In the genomic region with DNA sequence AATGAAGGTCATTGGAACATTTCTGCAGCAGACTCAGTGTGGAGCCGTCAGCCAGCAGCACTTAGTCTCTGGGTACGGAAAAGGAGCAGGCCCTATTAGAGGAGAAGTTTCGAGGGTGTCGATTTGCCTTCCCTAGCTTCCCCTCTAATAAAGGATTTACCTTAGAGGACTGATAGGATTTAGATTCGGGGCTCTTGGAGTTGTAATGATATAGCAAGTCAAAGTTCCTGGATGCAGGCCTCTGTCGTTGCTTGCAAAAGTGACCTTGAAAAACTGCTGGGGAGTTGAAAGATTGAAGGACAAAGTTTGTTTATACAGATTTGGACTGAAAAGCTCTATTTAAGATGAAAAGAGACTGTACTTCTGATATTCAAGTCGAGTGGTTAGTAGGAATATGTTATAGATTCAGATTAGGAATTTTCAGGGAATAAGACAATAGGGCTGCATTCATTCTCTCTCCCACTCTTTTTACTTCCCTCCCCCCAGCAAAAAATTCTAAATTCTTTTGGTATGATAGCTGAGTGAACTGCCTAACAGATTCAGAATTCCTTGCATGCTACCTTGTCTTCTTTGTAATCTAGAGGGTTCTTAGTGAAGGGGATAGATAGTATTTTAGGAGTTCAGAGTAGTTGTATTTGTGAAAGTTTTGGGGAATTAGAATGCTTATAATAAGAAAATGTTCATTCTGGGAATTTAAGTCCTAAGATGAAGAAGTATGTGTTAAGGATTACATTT, we compare ENCODE assay signal across 8 cellular contexts. TPM values are rescaled to one million over a fixed set of nuclear protein-coding genes. Genes with fewer than 3 reads are reported as not detected.
DNase-seq lines count a peak whose midpoint lies in the region; ATAC-seq, FAIRE-seq and TF ChIP-seq lines count a peak whose summit lies in the region.

No MANE protein-coding gene starts in this region.

- intact Hi-C loops in transverse colon (cut with DNase I; ENCODE audit: low total_unique reads) = no loop called here

- no peaks in the 10 kb centered on the region for H3K9me3 ChIP-seq in lung (ENCODE audit: control insufficient read depth in 2 of 2, insufficient read depth in 1 of 2, low read length in 1 of 2)
- no peaks in the 10 kb centered on the region for H3K9me3 ChIP-seq in transverse colon

- H3K27me3 Mint-ChIP-seq in activated T-cell treated with anti-CD3 and anti-CD28 coated beads, Interleukin-2, amount 50 U/mL, for 4 hours (ENCODE audit: low read depth) = no peaks in the 10 kb centered on the region

- H3K4me1 ChIP-seq in lung (ENCODE audit: control insufficient read depth in 2 of 2, insufficient read depth in 2 of 2, low read length in 2 of 2) (peaks cover 6 to 31% of the 10 kb centered on the region in 2 donors), transverse colon (peaks cover 26 to 71% (median 56%) of the 10 kb centered on the region in 4 donors)

- peaks cover 5% of the 10 kb centered on the region for H3K36me3 Mint-ChIP-seq in activated T-cell treated with anti-CD3 and anti-CD28 coated beads, Interleukin-2, amount 50 U/mL, for 4 hours (ENCODE audit: insufficient read depth)

- in situ Hi-C loops in transverse colon (cut with MboI; ENCODE audit: low pct_ligation_motif_present in 1 of 4, low pct_unique_long_range_greater_than_20kb in 1 of 4, low sequenced_read_pairs in 3 of 4) = no loop called here

- H3K4me3 Mint-ChIP-seq in activated T-cell treated with anti-CD3 and anti-CD28 coated beads, Interleukin-2, amount 50 U/mL, for 4 hours = peak overlapping the region; percentile 40

- no peaks in the 10 kb centered on the region for H3K9me3 Mint-ChIP-seq in activated T-cell treated with anti-CD3 and anti-CD28 coated beads, Interleukin-2, amount 50 U/mL, for 4 hours

- H3K4me3 ChIP-seq in bronchial epithelial cell (ENCODE audit: low read depth, low read length) = peak overlapping the region; percentile 16
- H3K4me3 ChIP-seq in lung = no peak overlapping the region
- peak overlapping the region in 3 of 4 donors; percentile 41 to 63 (median 45) for H3K4me3 ChIP-seq in transverse colon

- H3K27me3 ChIP-seq in bronchial epithelial cell (ENCODE audit: control insufficient read depth, insufficient read depth, low read length) (no peaks in the 10 kb centered on the region), lung (ENCODE audit: control insufficient read depth, insufficient read depth) (no peaks in the 10 kb centered on the region), transverse colon (no peaks in the 10 kb centered on the region)

- H3K4me1 Mint-ChIP-seq in activated T-cell treated with anti-CD3 and anti-CD28 coated beads, Interleukin-2, amount 50 U/mL, for 4 hours (ENCODE audit: low read depth) = peaks cover 60% of the 10 kb centered on the region

- TF ChIP-seq CTCF in bronchial epithelial cell (IDR thresholded peaks at IDR 0.05; ENCODE audit: insufficient read depth, low read length, severe bottlenecking) = no peak
- TF ChIP-seq CTCF in lung (IDR thresholded peaks at IDR 0.05; ENCODE audit: control extremely low read depth, extremely low read depth) = no peak
- no peak for TF ChIP-seq CTCF in transverse colon (IDR thresholded peaks at IDR 0.05)

- WGBS in lung, 2 donors = 33 to 52% methylated on average over 7 of the region's 7 CpGs
- 0 to 13% methylated on average over 7 of the region's 7 CpGs for WGBS in transverse colon (ENCODE audit: low coverage in 1 of 2), 2 donors

- DNase-seq in activated T-cell treated with anti-CD3 and anti-CD28 coated beads, Interleukin-2, amount 50 U/mL, for 4 hours = no peak
- no peak for DNase-seq in activated T-cell treated with anti-CD3 and anti-CD28 coated beads for 4 hours
- DNase-seq in bronchial epithelial cell (ENCODE audit: low read depth) = no peak
- no peak for DNase-seq in lung (ENCODE audit: low spot score)
- no peak for DNase-seq in transverse colon
- no peak for DNase-seq in UCSD-AML1 (lab: John Stamatoyannopoulos, UW; ENCODE audit: unreplicated experiment)
- no peak for DNase-seq in T1000 (lab: John Stamatoyannopoulos, UW)

- no peak for TF ChIP-seq POLR2A in transverse colon (IDR thresholded peaks at IDR 0.05)

- no peak for FAIRE-seq in bronchial epithelial cell (lab: Jason Lieb, UNC)

- ATAC-seq in activated T-cell treated with anti-CD3 and anti-CD28 coated beads, Interleukin-2, amount 50 U/mL, for 4 hours = no peak
- ATAC-seq in lung (ENCODE audit: insufficient read depth, low FRiP score) = no peak
- ATAC-seq in GM21381 (IDR thresholded peaks at IDR 0.05; ENCODE audit: unreplicated experiment) = no peak

- peaks cover 4% of the 10 kb centered on the region for H3K36me3 ChIP-seq in bronchial epithelial cell (ENCODE audit: control insufficient read depth, insufficient read depth, low read length)
- H3K36me3 ChIP-seq in lung (ENCODE audit: control insufficient read depth in 2 of 2, insufficient read depth in 2 of 2, low read length in 2 of 2) = no peaks in the 10 kb centered on the region
- no peaks in the 10 kb centered on the region for H3K36me3 ChIP-seq in transverse colon

- no peak for TF ChIP-seq EP300 in transverse colon (IDR thresholded peaks at IDR 0.05; ENCODE audit: low read depth)

- H3K27ac ChIP-seq in lung (ENCODE audit: low read depth in 1 of 2, low read length in 1 of 2) (peak overlapping the region; percentile 82 to 94), transverse colon (peak overlapping the region; percentile 84 to 88 (median 85))

RNA-seq across cellular contexts. Expression of gene NFYC, which starts 19.2 kb away (rescaled TPM):
- total RNA-seq in activated T-cell treated with anti-CD3 and anti-CD28 coated beads, Interleukin-2, amount 50 U/mL, for 4 hours = 10 to 100 TPM; 59.8 to 72.8 (median 67.0) TPM
- total RNA-seq in bronchial epithelial cell (22.5 and 22.9 TPM in 2 replicates), lung (10 to 100 TPM; 56.1 to 69.5 TPM), transverse colon (100 to 1,000 TPM in 1 of 4 donors, 10 to 100 TPM in 3; 34.4 to 101 (median 76.4) TPM)
- 10 to 100 TPM; 28.6 to 44.5 TPM for polyA plus RNA-seq in lung

RNA-seq across cellular contexts. Expression of gene RIMS3, which starts 45.3 kb away (rescaled TPM):
- total RNA-seq in activated T-cell treated with anti-CD3 and anti-CD28 coated beads, Interleukin-2, amount 50 U/mL, for 4 hours = under 1 TPM; 0.42 to 0.78 (median 0.57) TPM
- total RNA-seq in bronchial epithelial cell (0.26 and 2.7 TPM in 2 replicates), lung (1 to 10 TPM; 1.7 to 5.5 TPM), transverse colon (10 to 100 TPM in 1 of 4 donors, 1 to 10 TPM in 3; 1.9 to 14.7 (median 5.4) TPM)
- 1 to 10 TPM in 1 of 2 donors, under 1 TPM in 1; 0.93 to 1.3 TPM for polyA plus RNA-seq in lung
